In genomic region chr1:203480525-203481084, GRCh38 we compare ENCODE assay signal across 8 cellular contexts. TPM values are rescaled to one million over a fixed set of nuclear protein-coding genes. Genes with fewer than 3 reads are reported as not detected.
A peak's percentile ranks its signal among the peaks of the same experiment; 100 is the strongest.
DNase-seq lines count a peak whose midpoint lies in the region; ATAC-seq, FAIRE-seq and TF ChIP-seq lines count a peak whose summit lies in the region.

No MANE protein-coding gene starts in this region.

- no peaks in the 10 kb centered on the region for H3K9me3 Mint-ChIP-seq in naive thymus-derived CD4-positive, alpha-beta T cell

- H3K27ac ChIP-seq in naive thymus-derived CD4-positive, alpha-beta T cell (ENCODE audit: low read depth, low read length) = no peak overlapping the region

- CTCF ChIA-PET in naive thymus-derived CD4-positive, alpha-beta T cell (lab: Charles Lee) = interaction anchor here (2.5 kb wide), 1 partner anchor 213 kb away, joined by 7 read pairs; no protein-coding TSS in a partner anchor

- peaks cover 0 to 17% (median 8%) of the 10 kb centered on the region in 5 donors for H3K27me3 Mint-ChIP-seq in naive thymus-derived CD4-positive, alpha-beta T cell

- intact Hi-C loops in naive thymus-derived CD4-positive, alpha-beta T cell (cut with micrococcal nuclease) = no loop called here

- TF ChIP-seq CTCF in epithelial cell of esophagus (IDR thresholded peaks at IDR 0.05; ENCODE audit: insufficient read depth, low read depth, low read length, missing control alignments) = no peak

- FAIRE-seq in urothelium cell line (lab: Jason Lieb, UNC) = no peak

- no peaks in the 10 kb centered on the region for H3K36me3 ChIP-seq in naive thymus-derived CD4-positive, alpha-beta T cell (ENCODE audit: control insufficient read depth in 2 of 3, insufficient read depth in 3 of 3, low read length in 3 of 3)

- H3K27me3 ChIP-seq in naive thymus-derived CD4-positive, alpha-beta T cell (ENCODE audit: control insufficient read depth in 2 of 2, insufficient read depth in 2 of 2, low read length in 2 of 2) = no peaks in the 10 kb centered on the region

- peak; percentile 96 for DNase-seq in GM04503 (ENCODE audit: low read depth)
- DNase-seq in NCI-H2171 treated with DMSO at 0.1 percent for 48 hours (lab: John Stamatoyannopoulos, UW) = peak; percentile 71
- DNase-seq in activated CD4-positive, alpha-beta T cell treated with anti-CD3 and anti-CD28 coated beads, Interleukin-2, amount 50 U/mL, for 48 hours = peak; percentile 9 to 39
- peak; percentile 92 for DNase-seq in epithelial cell of esophagus (ENCODE audit: low read depth)
- peak in 4 of 9 donors; percentile 12 to 17 (median 15) for DNase-seq in naive thymus-derived CD4-positive, alpha-beta T cell
- peak; percentile 89 for DNase-seq in urothelium cell line (ENCODE audit: low spot score)
- DNase-seq in effector CD8-positive, alpha-beta T cell (lab: John Stamatoyannopoulos, UW) = no peak

- no peaks in the 10 kb centered on the region for H3K9me3 ChIP-seq in naive thymus-derived CD4-positive, alpha-beta T cell (ENCODE audit: control insufficient read depth in 2 of 3, low read length in 3 of 3)

- H3K36me3 Mint-ChIP-seq in naive thymus-derived CD4-positive, alpha-beta T cell = no peaks in the 10 kb centered on the region

- H3K27ac Mint-ChIP-seq in naive thymus-derived CD4-positive, alpha-beta T cell = peak overlapping the region in 1 of 9 donors; percentile 59

- H3K4me3 Mint-ChIP-seq in naive thymus-derived CD4-positive, alpha-beta T cell = no peak overlapping the region

- POLR2A ChIA-PET in naive thymus-derived CD4-positive, alpha-beta T cell (lab: Charles Lee) = no interaction called here

- H3K4me1 ChIP-seq in naive thymus-derived CD4-positive, alpha-beta T cell (ENCODE audit: control insufficient read depth in 2 of 2, insufficient read depth in 2 of 2, low read length in 2 of 2) = peaks cover 0 to 8% of the 10 kb centered on the region in 2 donors

- peak; percentile 63 for ATAC-seq in naive thymus-derived CD4-positive, alpha-beta T cell
- no peak for ATAC-seq in GM18858 (IDR thresholded peaks at IDR 0.05; ENCODE audit: unreplicated experiment)

- no peak overlapping the region for H3K4me3 ChIP-seq in epithelial cell of esophagus (ENCODE audit: low read length)
- H3K4me3 ChIP-seq in naive thymus-derived CD4-positive, alpha-beta T cell (ENCODE audit: low read length) = no peak overlapping the region

- H3K4me1 Mint-ChIP-seq in naive thymus-derived CD4-positive, alpha-beta T cell = peaks cover 0 to 12% (median 8%) of the 10 kb centered on the region in 7 donors

RNA-seq across cellular contexts. Expression of gene PRELP, which starts 5.0 kb away (rescaled TPM):
- not detected for total RNA-seq in naive thymus-derived CD4-positive, alpha-beta T cell
- polyA plus RNA-seq in naive thymus-derived CD4-positive, alpha-beta T cell = not detected

RNA-seq across cellular contexts. Expression of gene OPTC, which starts 13.3 kb away (rescaled TPM):
- total RNA-seq in naive thymus-derived CD4-positive, alpha-beta T cell = not detected
- not detected for polyA plus RNA-seq in naive thymus-derived CD4-positive, alpha-beta T cell
